ENCODE assay signal across 8 cellular contexts in the genomic region with DNA sequence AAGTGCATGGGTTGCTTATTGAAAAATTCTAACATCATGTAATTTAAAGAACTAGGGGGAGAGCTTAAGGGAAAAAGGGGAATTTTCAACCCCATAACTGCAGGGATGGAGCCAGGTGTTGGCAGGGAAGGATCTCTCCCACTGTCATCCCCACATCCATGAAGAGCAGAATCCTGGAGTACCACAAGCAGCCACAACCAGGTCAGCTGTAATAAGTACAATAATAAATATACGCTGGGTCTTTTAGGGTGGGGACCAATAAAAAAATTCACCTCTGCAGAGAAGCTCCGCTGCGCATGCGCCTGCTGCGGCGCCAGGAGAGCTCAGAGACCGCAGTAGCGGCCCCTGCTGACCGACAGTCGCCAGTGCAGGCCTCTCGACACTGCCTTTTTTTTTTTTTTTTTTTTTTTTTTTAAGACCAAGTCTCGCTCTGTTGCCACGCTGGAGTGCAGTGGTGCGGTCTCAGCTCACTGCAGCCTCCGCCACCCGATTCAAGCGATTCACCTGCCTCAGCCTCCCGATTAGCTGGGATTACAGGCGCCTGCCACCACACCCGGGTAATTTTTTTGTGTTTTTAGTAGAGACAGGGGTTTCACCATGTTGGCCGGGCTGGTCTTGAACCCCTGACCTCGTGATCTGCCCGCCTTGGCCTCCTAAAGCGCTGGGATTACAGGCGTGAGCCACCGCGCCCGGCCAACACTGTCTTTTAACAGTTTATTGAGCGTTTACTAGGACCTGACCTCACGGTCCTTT. TPM values are rescaled to one million over a fixed set of nuclear protein-coding genes. Genes with fewer than 3 reads are reported as not detected.
DNase-seq lines count a peak whose midpoint lies in the region; ATAC-seq, FAIRE-seq and TF ChIP-seq lines count a peak whose summit lies in the region.

No MANE protein-coding gene starts in this region.

- CTCF ChIA-PET in Calu3 (lab: Charles Lee) = interaction anchor here (0.5 to 1.8 kb wide), 19 partner anchors 11 to 483 kb away, joined by 3 to 16 read pairs (median 5); a partner anchor contains a TSS
- CTCF ChIA-PET in activated B cell treated with CpG ODN at 0.5 μM for 24 hours (lab: Charles Lee) = interaction anchor here (0.6 to 2.0 kb wide), 10 partner anchors 13 to 225 kb away, joined by 3 to 24 read pairs (median 4); a partner anchor contains a TSS

- no peaks in the 10 kb centered on the region for H3K27me3 ChIP-seq in bronchial epithelial cell (ENCODE audit: control insufficient read depth, insufficient read depth, low read length)

- no TSS peak for BruUV-seq in Calu3 (replicated peaks; lab: Mats Ljungman, UMichigan)

- POLR2A ChIA-PET in activated B cell treated with CpG ODN at 0.5 μM for 24 hours (lab: Charles Lee) = interaction anchor here (0.5 to 2.3 kb wide), 29 partner anchors 10 to 1698 kb away, joined by 3 to 31 read pairs (median 6); a partner anchor contains a TSS

- no peak overlapping the region for H3K4me3 Mint-ChIP-seq in Calu3 (ENCODE audit: low read depth, unreplicated experiment)
- H3K4me3 Mint-ChIP-seq in activated B cell treated with CpG ODN at 0.5 μM for 24 hours = peak overlapping the region; percentile 96

- no peaks in the 10 kb centered on the region for H3K27me3 Mint-ChIP-seq in Calu3 (ENCODE audit: unreplicated experiment)
- no peaks in the 10 kb centered on the region for H3K27me3 Mint-ChIP-seq in activated B cell treated with CpG ODN at 0.5 μM for 24 hours

- peak; percentile 72 for TF ChIP-seq CTCF in Calu3 (IDR thresholded peaks at IDR 0.05; ENCODE audit: unreplicated experiment)
- peak; percentile 90 for TF ChIP-seq CTCF in activated B cell treated with CpG ODN at 0.5 μM for 24 hours (IDR thresholded peaks at IDR 0.05)
- TF ChIP-seq CTCF in bronchial epithelial cell (IDR thresholded peaks at IDR 0.05; ENCODE audit: insufficient read depth, low read length, severe bottlenecking) = peak; percentile 92

- peak; percentile 74 for DNase-seq in Calu3
- DNase-seq in NCI-H2227 treated with DMSO at 0.1 percent for 48 hours (lab: John Stamatoyannopoulos, UW) = peak; percentile 85
- peak; percentile 82 for DNase-seq in activated B cell treated with CpG ODN at 0.5 μM for 24 hours
- peak; percentile 72 for DNase-seq in bronchial epithelial cell (ENCODE audit: low read depth)
- peak; percentile 69 for DNase-seq in iris pigment epithelial cell (ENCODE audit: low read depth)
- peak; percentile 87 for DNase-seq in stimulated activated CD4-positive, alpha-beta T cell treated with anti-CD3 and anti-CD28 coated beads, Interleukin-12 subunit alpha, Interleukin-12 subunit beta, amount 100 ng/mL, for 4 hours

- H3K4me1 Mint-ChIP-seq in Calu3 (ENCODE audit: low read depth, unreplicated experiment) (peaks cover 10% of the 10 kb centered on the region), activated B cell treated with CpG ODN at 0.5 μM for 24 hours (peaks cover 61% of the 10 kb centered on the region)

- ATAC-seq in HG02852 (IDR thresholded peaks at IDR 0.05; ENCODE audit: unreplicated experiment) (peak; percentile 38), activated B cell treated with CpG ODN at 0.5 μM for 24 hours (ENCODE audit: low read depth) (peak; percentile 46), HG03460 (IDR thresholded peaks at IDR 0.05; ENCODE audit: unreplicated experiment) (no peak)

- intact Hi-C loops in Calu3 (cut with micrococcal nuclease; ENCODE audit: unreplicated experiment) (loop anchor here (5.0 kb wide), 2 partner anchors 135 to 215 kb away; no protein-coding TSS in a partner anchor), activated B cell treated with CpG ODN at 0.5 μM for 24 hours (cut with micrococcal nuclease) (loop anchor here (5.0 to 10.0 kb wide), 3 partner anchors 135 to 417 kb away; a partner anchor contains a TSS)

- H3K4me3 ChIP-seq in bronchial epithelial cell (ENCODE audit: low read depth, low read length) = no peak overlapping the region

- peaks cover 40% of the 10 kb centered on the region for H3K36me3 Mint-ChIP-seq in Calu3 (ENCODE audit: insufficient read depth, unreplicated experiment)
- H3K36me3 Mint-ChIP-seq in activated B cell treated with CpG ODN at 0.5 μM for 24 hours (ENCODE audit: low read depth) = peaks cover 26% of the 10 kb centered on the region

- H3K36me3 ChIP-seq in bronchial epithelial cell (ENCODE audit: control insufficient read depth, insufficient read depth, low read length) = peaks cover 18% of the 10 kb centered on the region

- FAIRE-seq in bronchial epithelial cell (lab: Jason Lieb, UNC) = no peak

- H3K9me3 Mint-ChIP-seq in Calu3 (ENCODE audit: low read depth, unreplicated experiment) (peaks cover 3% of the 10 kb centered on the region), activated B cell treated with CpG ODN at 0.5 μM for 24 hours (no peaks in the 10 kb centered on the region)

- H3K27ac Mint-ChIP-seq in Calu3 (ENCODE audit: unreplicated experiment) = no peak overlapping the region
- H3K27ac Mint-ChIP-seq in activated B cell treated with CpG ODN at 0.5 μM for 24 hours = peak overlapping the region; percentile 91

RNA-seq across cellular contexts. Expression of a gene that starts 2.5 kb away (rescaled TPM):
- 1,011 and 1,166 TPM in 2 replicates for total RNA-seq in Calu3 (2022)
- 2,958 and 3,229 TPM in 2 replicates for total RNA-seq in activated B cell treated with CpG ODN at 0.5 μM for 24 hours
- 3,055 and 4,680 TPM in 2 replicates for total RNA-seq in bronchial epithelial cell

RNA-seq across cellular contexts. Expression of a gene that starts 16.9 kb away (rescaled TPM):
- total RNA-seq in Calu3 (2022) (46.3 and 50.9 TPM in 2 replicates), activated B cell treated with CpG ODN at 0.5 μM for 24 hours (37.5 and 42.2 TPM in 2 replicates), bronchial epithelial cell (105 and 128 TPM in 2 replicates)

RNA-seq across cellular contexts. Expression of a gene that starts 19.7 kb away (rescaled TPM):
- 29.3 and 35.7 TPM in 2 replicates for total RNA-seq in Calu3 (2022)
- total RNA-seq in activated B cell treated with CpG ODN at 0.5 μM for 24 hours = 36.4 and 37.2 TPM in 2 replicates
- total RNA-seq in bronchial epithelial cell = 10.0 and 24.2 TPM in 2 replicates

RNA-seq across cellular contexts. Expression of a gene that starts 54.9 kb away (rescaled TPM):
- not detected in 2 replicates for total RNA-seq in Calu3 (2022)
- not detected in 2 replicates for total RNA-seq in activated B cell treated with CpG ODN at 0.5 μM for 24 hours
- total RNA-seq in bronchial epithelial cell = not detected in 2 replicates
